31 cellular contexts compared by ENCODE assay signal in the genomic region with DNA sequence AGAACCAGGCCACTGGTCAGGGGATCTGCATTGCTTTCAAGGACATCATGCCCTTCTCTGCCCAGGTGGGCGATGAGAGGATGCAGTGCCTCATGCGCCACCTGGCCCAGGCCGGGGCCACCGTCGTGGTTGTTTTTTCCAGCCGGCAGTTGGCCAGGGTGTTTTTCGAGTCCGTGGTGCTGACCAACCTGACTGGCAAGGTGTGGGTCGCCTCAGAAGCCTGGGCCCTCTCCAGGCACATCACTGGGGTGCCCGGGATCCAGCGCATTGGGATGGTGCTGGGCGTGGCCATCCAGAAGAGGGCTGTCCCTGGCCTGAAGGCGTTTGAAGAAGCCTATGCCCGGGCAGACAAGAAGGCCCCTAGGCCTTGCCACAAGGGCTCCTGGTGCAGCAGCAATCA. TPM values are rescaled to one million over a fixed set of nuclear protein-coding genes. Genes with fewer than 3 reads are reported as not detected.
"Had no signal": no experiment of that assay in that cellular context is flagged by ENCODE, and none has a peak within 500 bp of the region (broad histone marks: within the 10 kb centered on the region; RNA-seq: fewer than 3 reads in every experiment).

No MANE protein-coding gene starts in this region.

- H3K27ac ChIP-seq: colonic mucosa, epithelial cell of prostate, esophagus squamous epithelium, gastrocnemius medialis, heart right ventricle, left lung, lower lobe of right lung had no signal

- FAIRE-seq: endometrium, islet of Langerhans, keratinocyte had no signal

- H3K4me3 ChIP-seq: colonic mucosa, esophagus squamous epithelium, gastrocnemius medialis, heart right ventricle, left lung, lower lobe of right lung, mucosa of descending colon had no signal

- H3K36me3 ChIP-seq: colonic mucosa, esophagus squamous epithelium, gastrocnemius medialis, heart right ventricle, left lung, lower lobe of right lung had no signal

- H3K9me3 ChIP-seq: colonic mucosa, gastrocnemius medialis, mucosa of descending colon had no signal

- DNase-seq: colonic mucosa; cortex of kidney; effector CD8-positive, alpha-beta T cell; effector memory CD8-positive, alpha-beta T cell; endodermal cell; erythroblast; esophagus squamous epithelium; foreskin melanocyte; gastrocnemius medialis; glutamatergic neuron; head of caudate nucleus; heart right ventricle; hippocampal formation; left cardiac atrium; left lung; left ventricle myocardium superior; lower lobe of right lung; mesenchymal stem cell; mucosa of descending colon; naive B cell had no signal

- ATAC-seq: effector memory CD8-positive, alpha-beta T cell; esophagus mucosa; gastrocnemius medialis; heart right ventricle; left cardiac atrium; left lung; left ventricle myocardium superior; lower lobe of right lung; mucosa of descending colon had no signal

- H3K27me3 ChIP-seq: colonic mucosa, esophagus squamous epithelium, gastrocnemius medialis, heart right ventricle, left lung had no signal

RNA-seq across cellular contexts. Expression of gene TAS1R1, which starts 19.7 kb away (rescaled TPM):
- total RNA-seq: colonic mucosa, dermis microvascular lymphatic vessel endothelial cell, esophagus mucosa, esophagus squamous epithelium, gastrocnemius medialis, glomerular endothelial cell, heart right ventricle, kidney epithelial cell, left cardiac atrium, left lung, left ventricle myocardium superior, lung microvascular endothelial cell, mesenteric fat pad, mesothelial cell of epicardium had no signal
- polyA plus RNA-seq: heart right ventricle, keratinocyte had no signal
